ENCODE assay signal across 29 cellular contexts in genomic region chr11:43706631-43707030, GRCh38. TPM values are rescaled to one million over a fixed set of nuclear protein-coding genes. Genes with fewer than 3 reads are reported as not detected.
DNase-seq lines count a peak whose midpoint lies in the region; ATAC-seq, FAIRE-seq and TF ChIP-seq lines count a peak whose summit lies in the region.
"Had no signal": no experiment of that assay in that cellular context is flagged by ENCODE, and none has a peak within 500 bp of the region (broad histone marks: within the 10 kb centered on the region; RNA-seq: fewer than 3 reads in every experiment).

No MANE protein-coding gene starts in this region.

- H2BK15ac ChIP-seq in H9 (ENCODE audit: low read depth, low read length), result no peak overlapping the region

- BruUV-seq in PC-3 (replicated peaks; lab: Mats Ljungman, UMichigan) (no TSS peak), A673 (replicated peaks; lab: Mats Ljungman, UMichigan) (no TSS peak)

- no peaks in the 10 kb centered on the region for H3K27me3 ChIP-seq in H9 (ENCODE audit: insufficient read depth, low read length)
- H3K27me3 ChIP-seq in PC-3 (ENCODE audit: low read length), result no peaks in the 10 kb centered on the region
- no peaks in the 10 kb centered on the region for H3K27me3 ChIP-seq in A673 (replicated peaks; ENCODE audit: insufficient read depth, low read depth, low read length, poor library complexity)
- H3K27me3 ChIP-seq: BE2C, BLaER1 had no signal

- CTCF ChIA-PET in A549 (lab: Yijun Ruan, JAX) (interaction anchor here (0.9 kb wide), 1 partner anchor 34 kb away, joined by 3 read pairs; no protein-coding TSS in a partner anchor), PC-3 (lab: Charles Lee) (no interaction called here), A673 (lab: Charles Lee) (interaction anchor here (0.6 to 0.7 kb wide), 2 partner anchors 360 to 409 kb away, joined by 3 to 5 read pairs; partner anchors contain the start of gene ACCS)

- POLR2A ChIA-PET in A549 (lab: Yijun Ruan, JAX), result no interaction called here
- POLR2A ChIA-PET in PC-3 (lab: Charles Lee; ENCODE audit: unreplicated experiment), result no interaction called here
- POLR2A ChIA-PET in A673 (lab: Charles Lee; ENCODE audit: low non-redundant PET), result no interaction called here

- H3K9me3 Mint-ChIP-seq in H9, result peaks cover 10 to 12% of the 10 kb centered on the region in 2 experiments
- peaks cover 12% of the 10 kb centered on the region for H3K9me3 Mint-ChIP-seq in chondrocyte (ENCODE audit: low read depth)

- no peak overlapping the region for H2BK12ac ChIP-seq in H9 (ENCODE audit: insufficient read length, low read depth, low read length)

- no peak overlapping the region for H3K4me3 Mint-ChIP-seq in H9
- no peak overlapping the region for H3K4me3 Mint-ChIP-seq in chondrocyte (ENCODE audit: unreplicated experiment)
- H3K4me3 Mint-ChIP-seq: CD14-positive monocyte; CD4-positive, alpha-beta memory T cell; CD4-positive, CD25-positive, alpha-beta regulatory T cell; CD8-positive, alpha-beta memory T cell had no signal

- TF ChIP-seq EP300 in A549 (IDR thresholded peaks at IDR 0.05), result no peak

- H4K20me1 ChIP-seq in H9 (ENCODE audit: control insufficient read depth, insufficient read depth, insufficient read length) (no peaks in the 10 kb centered on the region), PC-3 (ENCODE audit: low read length) (peaks cover 6% of the 10 kb centered on the region; the same call in 1 of the 2 replicates)

- H2BK5ac ChIP-seq in H9 (ENCODE audit: insufficient read length, low read length), result no peak overlapping the region

- H3K4me3 ChIP-seq in A549, result no peak overlapping the region
- no peak overlapping the region for H3K4me3 ChIP-seq in PC-3 (ENCODE audit: low read length)
- no peak overlapping the region for H3K4me3 ChIP-seq in A673 (ENCODE audit: low read depth, low read length, poor library complexity, severe bottlenecking)
- H3K4me3 ChIP-seq: BLaER1, GM12878 had no signal

- H3K9me2 ChIP-seq in PC-3 (replicated peaks; ENCODE audit: low read length), result no peaks in the 10 kb centered on the region

- H3K4ac ChIP-seq in H9 (ENCODE audit: low read depth, low read length), result no peak overlapping the region

- TF ChIP-seq POLR2A in A549 (IDR thresholded peaks at IDR 0.05; ENCODE audit: low read length), result no peak
- no peak for TF ChIP-seq POLR2A in GM18505 (IDR thresholded peaks at IDR 0.05; ENCODE audit: borderline replicate concordance, extremely low read depth, insufficient read depth, insufficient read length)

- H3F3A ChIP-seq in PC-3 (ENCODE audit: low read length, unreplicated experiment), result no peaks in the 10 kb centered on the region

- no peak overlapping the region for H2AK5ac ChIP-seq in H9 (ENCODE audit: insufficient read length, low read length)

- H3K27ac Mint-ChIP-seq in H9, result peak overlapping the region; percentile 13 to 46 (median 17); a peak in 2 of 7 replicates
- peak overlapping the region; percentile 18 for H3K27ac Mint-ChIP-seq in chondrocyte (ENCODE audit: unreplicated experiment)
- H3K27ac Mint-ChIP-seq: CD4-positive, CD25-positive, alpha-beta regulatory T cell had no signal

- H4K8ac ChIP-seq in H9 (replicated peaks; ENCODE audit: insufficient read length, low read depth, low read length), result no peak overlapping the region

- no peak overlapping the region for H3K23ac ChIP-seq in H9 (ENCODE audit: insufficient read length, low read depth, low read length)

- intact Hi-C loops in PC-3 (cut with micrococcal nuclease) (loop anchor here (10.0 kb wide), 1 partner anchor 132 kb away; no protein-coding TSS in a partner anchor), A673 (cut with micrococcal nuclease; ENCODE audit: unreplicated experiment) (no loop called here)

- H3K56ac ChIP-seq in H9 (ENCODE audit: insufficient read length, low read depth, low read length), result no peak overlapping the region

- H3K4me2 ChIP-seq in A549 (no peak overlapping the region), H9 (ENCODE audit: insufficient read depth, insufficient read length, low read length) (no peak overlapping the region), PC-3 (ENCODE audit: low read length) (no peak overlapping the region)
- H3K4me2 ChIP-seq: BLaER1 had no signal

- no peak overlapping the region for H4K91ac ChIP-seq in H9 (ENCODE audit: insufficient read length, low read depth, low read length)

- no peak overlapping the region for H4K5ac ChIP-seq in H9 (ENCODE audit: insufficient read length, low read depth, low read length)

- peaks cover 19% of the 10 kb centered on the region; the same call in 1 of the 2 replicates for H3K79me2 ChIP-seq in H9 (ENCODE audit: insufficient read depth, low read length)
- peaks cover 78% of the 10 kb centered on the region for H3K79me2 ChIP-seq in PC-3 (ENCODE audit: low read length)

- ATAC-seq in A549 (no peak), PC-3 (peak; percentile 40; the same call in 1 of the 2 replicates), GM18505 (IDR thresholded peaks at IDR 0.05; ENCODE audit: unreplicated experiment) (no peak), GM21825 (IDR thresholded peaks at IDR 0.05; ENCODE audit: unreplicated experiment) (no peak)
- ATAC-seq: GM12878 had no signal

- H2BK120ac ChIP-seq in H9 (ENCODE audit: low read depth, low read length, poor library complexity, severe bottlenecking), result no peak overlapping the region

- no peak overlapping the region for H3T11ph ChIP-seq in H9 (ENCODE audit: low read length)

- H3K18ac ChIP-seq in H9 (ENCODE audit: insufficient read length, low read depth, low read length), result no peak overlapping the region

- WGBS in A549 (ENCODE audit: missing lambda C conversion rate), result 96% methylated on average over 1 of the region's 1 CpG
- WGBS in H9 (ENCODE audit: extremely low coverage, insufficient read length, low lambda C conversion rate), result no CpG with 5 or more reads among the region's 1 CpG

- no peak for TF ChIP-seq RAD21 in A549 (conservative IDR thresholded peaks at IDR 0.05 in 1 of 2, IDR thresholded peaks at IDR 0.05 in 1 of 2)

- H2AFZ ChIP-seq in H9 (ENCODE audit: low read length), result no peak overlapping the region
- no peak overlapping the region for H2AFZ ChIP-seq in PC-3 (ENCODE audit: low read length)

- DNase-seq in A549 (ENCODE audit: low read depth in 1 of 2, low spot score in 1 of 2) (no peak), H9 (no peak), PC-3 (no peak), chondrocyte (ENCODE audit: low spot score) (no peak), A673 (ENCODE audit: low spot score) (no peak)
- no peak for DNase-seq in stimulated activated CD4-positive, alpha-beta T cell treated with anti-CD3 and anti-CD28 coated beads, Interleukin-2, amount 100 ng/mL, for 24 hours
- DNase-seq: 8988T; ACHN; BE2C; C1 segment of cervical spinal cord; CD4-positive, alpha-beta memory T cell; CD4-positive, CD25-positive, alpha-beta regulatory T cell; CD8-positive, alpha-beta memory T cell; COR-L47; DMS 273 treated with DMSO at 0.1 percent for 48 hours; DMS153; DMS53; DMS79; DND-41; EL; GDM1 had no signal

- H3K4me1 ChIP-seq in A549 (no peaks in the 10 kb centered on the region), H9 (ENCODE audit: insufficient read depth, low read length) (no peaks in the 10 kb centered on the region), PC-3 (ENCODE audit: insufficient read depth, low read length) (no peaks in the 10 kb centered on the region), A673 (ENCODE audit: insufficient read depth, low read length, poor library complexity, severe bottlenecking) (peaks cover 8% of the 10 kb centered on the region)
- H3K4me1 ChIP-seq: BE2C, BLaER1 had no signal

- no peak overlapping the region for H3K27ac ChIP-seq in A549
- no peak overlapping the region for H3K27ac ChIP-seq in H9 (ENCODE audit: insufficient read length, low read depth, low read length)
- no peak overlapping the region for H3K27ac ChIP-seq in PC-3 (ENCODE audit: low read length)
- no peak overlapping the region for H3K27ac ChIP-seq in A673 (ENCODE audit: low read depth, low read length, poor library complexity, severe bottlenecking)
- H3K27ac ChIP-seq: BLaER1 had no signal

- H3K79me1 ChIP-seq in H9 (ENCODE audit: insufficient read depth, low read depth, low read length, poor library complexity, severe bottlenecking), result peaks cover 7% of the 10 kb centered on the region

- H3K36me3 Mint-ChIP-seq in H9 (ENCODE audit: insufficient read depth in 1 of 3, low read depth in 3 of 3), result peaks cover 14 to 21% (median 18%) of the 10 kb centered on the region in 3 experiments
- peaks cover 9% of the 10 kb centered on the region for H3K36me3 Mint-ChIP-seq in chondrocyte (ENCODE audit: low read depth)

- H3K9ac ChIP-seq in H9 (ENCODE audit: extremely low read depth, insufficient read length, low read length) (no peak overlapping the region), PC-3 (ENCODE audit: low read length) (no peak overlapping the region)
- H3K9ac ChIP-seq: BLaER1 had no signal

- H3K23me2 ChIP-seq in H9 (ENCODE audit: insufficient read length, low read depth, low read length, poor library complexity, severe bottlenecking), result no peaks in the 10 kb centered on the region

- H3K27me3 Mint-ChIP-seq in H9 (ENCODE audit: low read depth) (no peaks in the 10 kb centered on the region), chondrocyte (ENCODE audit: low read depth) (no peaks in the 10 kb centered on the region)
- H3K27me3 Mint-ChIP-seq: CD4-positive, alpha-beta memory T cell; CD4-positive, CD25-positive, alpha-beta regulatory T cell; CD8-positive, alpha-beta memory T cell had no signal

- no peak overlapping the region for H3K14ac ChIP-seq in H9 (ENCODE audit: insufficient read depth, low read length)

- H3K36me3 ChIP-seq in PC-3 (ENCODE audit: low read depth, low read length), result peaks cover 4% of the 10 kb centered on the region; the same call in 1 of the 2 replicates
- H3K36me3 ChIP-seq in A673 (ENCODE audit: insufficient read depth, low read length, poor library complexity, severe bottlenecking), result peaks cover 21% of the 10 kb centered on the region
- H3K36me3 ChIP-seq: BE2C had no signal

- no peak overlapping the region for H2BK20ac ChIP-seq in H9 (ENCODE audit: low read depth, low read length, poor library complexity, severe bottlenecking)

- TF ChIP-seq CTCF in A549 (IDR thresholded peaks at IDR 0.05) (no peak), H9 (conservative IDR thresholded peaks at IDR 0.05) (no peak), PC-3 (conservative IDR thresholded peaks at IDR 0.05; ENCODE audit: low read depth, low read length) (no peak), chondrocyte (IDR thresholded peaks at IDR 0.05) (no peak), A673 (conservative IDR thresholded peaks at IDR 0.05; ENCODE audit: low read depth, low read length) (no peak)

- H3K4me1 Mint-ChIP-seq in H9 (peaks cover 4 to 6% of the 10 kb centered on the region in 2 experiments; a peak in 2 of 4 replicates), chondrocyte (ENCODE audit: low read depth) (no peaks in the 10 kb centered on the region)
- H3K4me1 Mint-ChIP-seq: CD14-positive monocyte had no signal

- no peak for FAIRE-seq in A549 (lab: Jason Lieb, UNC)
- FAIRE-seq: A204.1, GM12878, GM12892, GM19239 had no signal

- H3K9me3 ChIP-seq in A549 (peaks cover 10% of the 10 kb centered on the region; the same call in 1 of the 3 replicates), H9 (ENCODE audit: control insufficient read depth, low read depth, low read length) (no peaks in the 10 kb centered on the region), PC-3 (ENCODE audit: low read length) (no peaks in the 10 kb centered on the region), A673 (ENCODE audit: low read depth, low read length, poor library complexity, severe bottlenecking) (peaks cover 13% of the 10 kb centered on the region)
- H3K9me3 ChIP-seq: BE2C had no signal

RNA-seq across cellular contexts. Expression of gene HSD17B12, which starts 26.1 kb away (rescaled TPM):
- 102 and 121 TPM in 2 replicates for polyA plus RNA-seq in A549 (2011; rRNA removed)
- polyA plus RNA-seq in A549 (2012; cell fraction: cytosol; rRNA removed), result 21.7 and 28.8 TPM in 2 replicates
- 19.5 and 22.1 TPM in 2 replicates for polyA plus RNA-seq in A549 (2012; cell fraction: nucleus; rRNA removed)
- 80.1 to 112 TPM (median 103 TPM) in 3 replicates for polyA plus RNA-seq in A549 (2017; fragmentation: RNase III; extraction: RNeasy Plus Mini Kit Qiagen cat#74134 plus additional on column Dnase treatment)
- 64.9 and 68.7 TPM in 2 replicates for polyA minus RNA-seq in A549 (2011; rRNA and poly(A)+ RNA removed)
- total RNA-seq in H9 (2021), result 107 and 111 TPM in 2 replicates
- total RNA-seq in PC-3 (2014; rRNA removed), result 77.6 and 102 TPM in 2 replicates
- total RNA-seq in chondrocyte, result 72.9 to 91.8 TPM (median 89.3 TPM) in 3 replicates
- 305 and 307 TPM in 2 replicates for total RNA-seq in A673 (2021)
